9 cellular contexts compared by ENCODE assay signal in genomic region chr22:20238567-20239062, GRCh38. TPM values are rescaled to one million over a fixed set of nuclear protein-coding genes. Genes with fewer than 3 reads are reported as not detected.
DNase-seq lines count a peak whose midpoint lies in the region; ATAC-seq, FAIRE-seq and TF ChIP-seq lines count a peak whose summit lies in the region.
"Had no signal": no experiment of that assay in that cellular context is flagged by ENCODE, and none has a peak within 500 bp of the region (broad histone marks: within the 10 kb centered on the region; RNA-seq: fewer than 3 reads in every experiment).

No MANE protein-coding gene starts in this region.

- H3K4me1 ChIP-seq in astrocyte (ENCODE audit: insufficient read depth, low read length) (peaks cover 17% of the 10 kb centered on the region), kidney (ENCODE audit: control insufficient read depth in 1 of 2, insufficient read depth in 1 of 2, low read depth in 1 of 2, low read length in 2 of 2) (peaks cover 0 to 25% of the 10 kb centered on the region in 2 donors)

- peaks cover 15% of the 10 kb centered on the region for H3K27me3 Mint-ChIP-seq in astrocyte (ENCODE audit: low read depth, unreplicated experiment)

- no peaks in the 10 kb centered on the region for H3K79me2 ChIP-seq in astrocyte (ENCODE audit: insufficient read depth, low read length)

- H3K27me3 ChIP-seq in astrocyte (ENCODE audit: insufficient read depth, low read length) = peaks cover 7% of the 10 kb centered on the region

- DNase-seq in DMS53 (lab: John Stamatoyannopoulos, UW) (peak; percentile 63), DMS53 treated with DMSO at 0.1 percent for 48 hours (lab: John Stamatoyannopoulos, UW; ENCODE audit: unreplicated experiment) (no peak), SK-N-DZ (ENCODE audit: low spot score) (peak; percentile 82), astrocyte (ENCODE audit: low read depth) (no peak), kidney (no peak), NCI-H1930 (lab: John Stamatoyannopoulos, UW) (no peak)
- DNase-seq in stimulated activated effector memory CD8-positive, alpha-beta T cell treated with anti-CD3 and anti-CD28 coated beads, Interleukin-12 subunit alpha, Interleukin-12 subunit beta, amount 100 ng/mL, for 72 hours (ENCODE audit: low spot score in 2 of 2) = peak; percentile 43 to 77

- no peak overlapping the region for H3K4me3 ChIP-seq in astrocyte (ENCODE audit: insufficient read depth, low read depth, low read length)
- no peak overlapping the region for H3K4me3 ChIP-seq in kidney (ENCODE audit: low read length in 2 of 2)

- no peak overlapping the region for H3K4me2 ChIP-seq in astrocyte (ENCODE audit: low read length)

- H4K20me1 ChIP-seq in astrocyte (ENCODE audit: insufficient read depth, low read length) = no peaks in the 10 kb centered on the region

- H3K27ac ChIP-seq in astrocyte (ENCODE audit: low read depth, low read length) (no peak overlapping the region), kidney (ENCODE audit: low read depth in 2 of 2, low read length in 2 of 2) (no peak overlapping the region)

- no peaks in the 10 kb centered on the region for H3K36me3 Mint-ChIP-seq in astrocyte (ENCODE audit: low read depth, unreplicated experiment)
- peaks cover 6% of the 10 kb centered on the region for H3K36me3 Mint-ChIP-seq in stimulated activated effector memory CD8-positive, alpha-beta T cell treated with anti-CD3 and anti-CD28 coated beads, Interleukin-12 subunit alpha, Interleukin-12 subunit beta, amount 100 ng/mL, for 72 hours

- H3K9me3 ChIP-seq in astrocyte (ENCODE audit: insufficient read depth, low read depth, low read length) = no peaks in the 10 kb centered on the region
- H3K9me3 ChIP-seq in kidney (ENCODE audit: control insufficient read depth in 1 of 2, low read length in 2 of 2) = no peaks in the 10 kb centered on the region

- no peak for FAIRE-seq in astrocyte (lab: Jason Lieb, UNC)
- no peak for FAIRE-seq in kidney (lab: Jason Lieb, UNC)
- FAIRE-seq: A204.1 had no signal

- H3K9ac ChIP-seq in astrocyte (ENCODE audit: low read length) (no peak overlapping the region), kidney (ENCODE audit: low read length in 2 of 2) (no peak overlapping the region)

- H3K36me3 ChIP-seq in astrocyte (ENCODE audit: insufficient read depth, low read length) (no peaks in the 10 kb centered on the region), kidney (ENCODE audit: control insufficient read depth in 1 of 2, insufficient read depth in 2 of 2, low read length in 2 of 2) (no peaks in the 10 kb centered on the region)

- H3K4me3 Mint-ChIP-seq in astrocyte (ENCODE audit: unreplicated experiment) = no peak overlapping the region
- peak overlapping the region; percentile 57 for H3K4me3 Mint-ChIP-seq in stimulated activated effector memory CD8-positive, alpha-beta T cell treated with anti-CD3 and anti-CD28 coated beads, Interleukin-12 subunit alpha, Interleukin-12 subunit beta, amount 100 ng/mL, for 72 hours

- H3K27ac Mint-ChIP-seq in astrocyte (ENCODE audit: unreplicated experiment) = no peak overlapping the region
- H3K27ac Mint-ChIP-seq in stimulated activated effector memory CD8-positive, alpha-beta T cell treated with anti-CD3 and anti-CD28 coated beads, Interleukin-12 subunit alpha, Interleukin-12 subunit beta, amount 100 ng/mL, for 72 hours = peak overlapping the region; percentile 89

- H3K9me3 Mint-ChIP-seq in astrocyte (ENCODE audit: unreplicated experiment) = no peaks in the 10 kb centered on the region
- no peaks in the 10 kb centered on the region for H3K9me3 Mint-ChIP-seq in stimulated activated effector memory CD8-positive, alpha-beta T cell treated with anti-CD3 and anti-CD28 coated beads, Interleukin-12 subunit alpha, Interleukin-12 subunit beta, amount 100 ng/mL, for 72 hours

- H2AFZ ChIP-seq in astrocyte (ENCODE audit: low read depth, low read length) = peak overlapping the region; percentile 18

- TF ChIP-seq CTCF in astrocyte (IDR thresholded peaks at IDR 0.05; ENCODE audit: insufficient read depth, low read depth, low read length) (peak; percentile 8), kidney (IDR thresholded peaks at IDR 0.05; ENCODE audit: borderline replicate concordance, extremely low read depth, insufficient read depth) (peak; percentile 48)

- ATAC-seq in HG03378 (IDR thresholded peaks at IDR 0.05; ENCODE audit: unreplicated experiment) = peak; percentile 44
- ATAC-seq in stimulated activated effector memory CD8-positive, alpha-beta T cell treated with anti-CD3 and anti-CD28 coated beads, Interleukin-12 subunit alpha, Interleukin-12 subunit beta, amount 100 ng/mL, for 72 hours = peak; percentile 82

- H3K4me1 Mint-ChIP-seq in astrocyte (ENCODE audit: low read depth, unreplicated experiment) = peaks cover 2% of the 10 kb centered on the region
- H3K4me1 Mint-ChIP-seq in stimulated activated effector memory CD8-positive, alpha-beta T cell treated with anti-CD3 and anti-CD28 coated beads, Interleukin-12 subunit alpha, Interleukin-12 subunit beta, amount 100 ng/mL, for 72 hours = peaks cover 29% of the 10 kb centered on the region

- intact Hi-C loops in kidney (cut with DNase I) = no loop called here

RNA-seq across cellular contexts. Expression of gene RTN4R, which starts 29.5 kb away (rescaled TPM):
- polyA plus RNA-seq in SK-N-DZ (2014; cell fraction: cytosol; rRNA removed) = 10.6 and 16.7 TPM in 2 replicates
- 8.3 and 9.4 TPM in 2 replicates for polyA plus RNA-seq in SK-N-DZ (2014; cell fraction: nucleus; rRNA removed)
- total RNA-seq in astrocyte (1.9 and 2.9 TPM in 2 replicates), kidney (1.2 TPM)
- 2.5 TPM for polyA plus RNA-seq in kidney (ENCODE audit: insufficient read depth, low read depth, low replicate concordance)

Comparison
In these comparisons a context has a peak if more than half of its experiments do, and no peak if none do; other contexts are left out.
1. DNase-seq: peak in DMS53 (single experiment), SK-N-DZ (single experiment) and stimulated activated effector memory CD8-positive, alpha-beta T cell treated with anti-CD3 and anti-CD28 coated beads, Interleukin-12 subunit alpha, Interleukin-12 subunit beta, amount 100 ng/mL, for 72 hours (2 of 2); none in DMS53 treated with DMSO at 0.1 percent for 48 hours (single experiment), astrocyte (single experiment), kidney (single experiment) and NCI-H1930 (0 of 2).